ENCODE assay signal across 15 cellular contexts in the genomic region with DNA sequence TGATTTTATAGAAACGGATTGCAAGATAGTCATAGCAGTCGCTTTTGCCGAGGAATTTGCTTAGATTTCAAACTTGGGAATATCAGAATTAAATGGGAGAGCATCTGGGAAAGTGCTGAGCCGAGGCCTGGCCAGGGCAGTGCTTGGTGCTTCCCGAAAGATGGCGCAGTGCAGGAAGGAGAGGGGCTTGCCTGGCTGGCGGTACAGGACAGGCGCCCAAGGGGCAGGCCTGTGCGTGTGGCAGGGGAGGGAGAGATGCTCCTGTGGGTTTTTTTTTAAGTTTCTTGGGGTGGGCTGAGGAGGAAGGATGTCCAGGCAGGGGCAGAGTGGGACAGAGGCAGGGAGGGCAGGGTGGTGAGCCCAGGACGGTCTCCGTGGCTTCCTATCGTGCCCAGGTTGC.
A peak's percentile ranks its signal among the peaks of the same experiment; 100 is the strongest.
DNase-seq lines count a peak whose midpoint lies in the region; ATAC-seq and TF ChIP-seq lines count a peak whose summit lies in the region.
"Had no signal": no experiment of that assay in that cellular context is flagged by ENCODE, and none has a peak within 500 bp of the region (broad histone marks: within the 10 kb centered on the region; RNA-seq: fewer than 3 reads in every experiment).

No MANE protein-coding gene starts in this region.

- H2BK5ac ChIP-seq in mesendoderm (ENCODE audit: low read length): no peak overlapping the region

- H4K5ac ChIP-seq in mesendoderm (ENCODE audit: low read length): no peak overlapping the region

- H3K9me3 Mint-ChIP-seq in HFFc6 (no peaks in the 10 kb centered on the region), T-cell (no peaks in the 10 kb centered on the region)

- H3K79me2 ChIP-seq in mesendoderm (ENCODE audit: control insufficient read depth, insufficient read depth, low read length): no peaks in the 10 kb centered on the region

- peaks cover 6% of the 10 kb centered on the region for H3K27me3 ChIP-seq in brain microvascular endothelial cell (replicated peaks)
- H3K27me3 ChIP-seq in mesendoderm (ENCODE audit: insufficient read depth, low read length, poor library complexity): no peaks in the 10 kb centered on the region

- H2AK5ac ChIP-seq in mesendoderm (ENCODE audit: low read length): no peak overlapping the region

- H2BK15ac ChIP-seq in mesendoderm (replicated peaks; ENCODE audit: low read depth): no peak overlapping the region

- no peak overlapping the region for H3K56ac ChIP-seq in mesendoderm (ENCODE audit: low read length)

- no peaks in the 10 kb centered on the region for H3K79me1 ChIP-seq in mesendoderm (ENCODE audit: low read length)

- H3K4ac ChIP-seq in mesendoderm (ENCODE audit: low read depth, low read length): no peak overlapping the region

- H2BK120ac ChIP-seq in mesendoderm (ENCODE audit: low read depth, low read length): no peak overlapping the region

- no peak overlapping the region for H3K23ac ChIP-seq in mesendoderm (ENCODE audit: low read length)

- H3K18ac ChIP-seq in mesendoderm (ENCODE audit: low read length): no peak overlapping the region

- in situ Hi-C loops in brain microvascular endothelial cell (cut with HindIII; ENCODE audit: low pct_ligation_motif_present, low sequenced_read_pairs): no loop called here

- H3K4me3 Mint-ChIP-seq in HFFc6 (no peak overlapping the region), T-cell (no peak overlapping the region)

- H3K4me1 Mint-ChIP-seq in HFFc6 (ENCODE audit: low read depth) (peaks cover 22% of the 10 kb centered on the region), T-cell (no peaks in the 10 kb centered on the region)

- H3K4me2 ChIP-seq in mesendoderm (ENCODE audit: low read length): no peak overlapping the region

- H3K27ac ChIP-seq in brain microvascular endothelial cell (no peak overlapping the region), mesendoderm (ENCODE audit: low read depth, low read length) (no peak overlapping the region)

- no peak for ATAC-seq in T-cell (replicated peaks in 1 of 4)

- H3K4me3 ChIP-seq in AG10803 (ENCODE audit: low read length) (no peak overlapping the region), brain microvascular endothelial cell (ENCODE audit: low read depth, low read length) (no peak overlapping the region), mesendoderm (ENCODE audit: low read length) (no peak overlapping the region)

- peak; percentile 34 for TF ChIP-seq CTCF in AG10803 (conservative IDR thresholded peaks at IDR 0.05; ENCODE audit: low read length)
- TF ChIP-seq CTCF in HFFc6 (IDR thresholded peaks at IDR 0.05): peak; percentile 41
- peak; percentile 11 for TF ChIP-seq CTCF in brain microvascular endothelial cell (IDR thresholded peaks at IDR 0.05; ENCODE audit: low read depth, low read length, missing control alignments)

- no peak overlapping the region for H4K8ac ChIP-seq in mesendoderm (ENCODE audit: low read depth, low read length)

- H3K27ac Mint-ChIP-seq in HFFc6 (peak overlapping the region; percentile 24; the same call in 1 of the 2 replicates), T-cell (no peak overlapping the region)

- DNase-seq in AG10803 (ENCODE audit: low read depth) (no peak), HFFc6 (no peak), brain microvascular endothelial cell (no peak), mesendoderm (peak; percentile 19), NCI-H748 (lab: John Stamatoyannopoulos, UW; ENCODE audit: unreplicated experiment) (no peak), T-cell (no peak), OCI-M2 (lab: John Stamatoyannopoulos, UW; ENCODE audit: unreplicated experiment) (no peak), ecto neural progenitor cell (ENCODE audit: low spot score) (no peak)
- DNase-seq: activated CD4-positive, CD25-positive, alpha-beta regulatory T cell; cerebellar nuclear complex; GDM1; head of caudate nucleus; kidney glomerular epithelial cell; NCI-H1436; NCI-H446 treated with DMSO at 0.1 percent for 48 hours had no signal

- no peak overlapping the region for H3K9ac ChIP-seq in mesendoderm (ENCODE audit: low read length)

- H3K4me1 ChIP-seq in mesendoderm (ENCODE audit: control insufficient read depth, low read depth, low read length): no peaks in the 10 kb centered on the region

- CTCF ChIA-PET in T-cell (lab: Charles Lee): no interaction called here

- no CpG with 5 or more reads among the region's 12 CpGs for WGBS in mesendoderm (ENCODE audit: extremely low coverage, insufficient coverage, low lambda C conversion rate)

- H3K27me3 Mint-ChIP-seq in HFFc6 (ENCODE audit: insufficient read depth): peaks cover 21% of the 10 kb centered on the region
- peaks cover 9 to 27% of the 10 kb centered on the region in 2 donors for H3K27me3 Mint-ChIP-seq in T-cell

- H3K36me3 ChIP-seq in brain microvascular endothelial cell (replicated peaks) (no peaks in the 10 kb centered on the region), mesendoderm (ENCODE audit: control insufficient read depth, insufficient read depth, low read length) (no peaks in the 10 kb centered on the region)

- POLR2A ChIA-PET in T-cell (lab: Charles Lee): no interaction called here

- H3K36me3 Mint-ChIP-seq in HFFc6 (ENCODE audit: low read depth): no peaks in the 10 kb centered on the region
- H3K36me3 Mint-ChIP-seq in T-cell: no peaks in the 10 kb centered on the region
